In genomic region chr2:190408538-190409271, GRCh38 we compare ENCODE assay signal across 8 cellular contexts. TPM values are rescaled to one million over a fixed set of nuclear protein-coding genes. Genes with fewer than 3 reads are reported as not detected.
DNase-seq lines count a peak whose midpoint lies in the region; ATAC-seq and TF ChIP-seq lines count a peak whose summit lies in the region.

No MANE protein-coding gene starts in this region.

- H3K27ac ChIP-seq in Peyer's patch: peak overlapping the region; percentile 92 to 99 (median 94)
- peak overlapping the region; percentile 29 to 58 for H3K27ac ChIP-seq in ovary
- H3K27ac ChIP-seq in thymus (ENCODE audit: low read depth): peak overlapping the region; percentile 98

- peak; percentile 62 for DNase-seq in Caki2 (ENCODE audit: low read depth)
- DNase-seq in Peyer's patch: peak; percentile 73 to 88 (median 85)
- peak; percentile 27 to 74 (median 51) for DNase-seq in activated naive CD4-positive, alpha-beta T cell (lab: John Stamatoyannopoulos, UW)
- DNase-seq in head of caudate nucleus: peak; percentile 44 to 93 (median 84)
- peak; percentile 24 to 68 (median 47) for DNase-seq in ovary

- TF ChIP-seq CTCF in Peyer's patch (IDR thresholded peaks at IDR 0.05) (peak in 2 of 6 experiments; percentile 4 to 14), ovary (IDR thresholded peaks at IDR 0.05) (no peak)

- no peaks in the 10 kb centered on the region for H3K36me3 ChIP-seq in Peyer's patch
- no peaks in the 10 kb centered on the region for H3K36me3 ChIP-seq in ovary
- no peaks in the 10 kb centered on the region for H3K36me3 ChIP-seq in thymus (ENCODE audit: control insufficient read depth, insufficient read depth)

- H3K27me3 ChIP-seq in Peyer's patch (no peaks in the 10 kb centered on the region), ovary (no peaks in the 10 kb centered on the region), thymus (ENCODE audit: control insufficient read depth, insufficient read depth) (no peaks in the 10 kb centered on the region)

- no peak for TF ChIP-seq EP300 in ovary (IDR thresholded peaks at IDR 0.05)

- TF ChIP-seq POLR2A in Peyer's patch (IDR thresholded peaks at IDR 0.05): peak in 1 of 2 donors; percentile 64
- no peak for TF ChIP-seq POLR2A in ovary (IDR thresholded peaks at IDR 0.05)

- ATAC-seq in GM19455 (IDR thresholded peaks at IDR 0.05; ENCODE audit: unreplicated experiment): peak; percentile 68
- ATAC-seq in HG03571 (IDR thresholded peaks at IDR 0.05; ENCODE audit: unreplicated experiment): peak; percentile 59

- H3K4me1 ChIP-seq in Peyer's patch (peaks cover 0 to 22% (median 4%) of the 10 kb centered on the region in 4 donors), ovary (ENCODE audit: insufficient read depth) (peaks cover 3% of the 10 kb centered on the region), thymus (ENCODE audit: control insufficient read depth, insufficient read depth, low read length) (peaks cover 13% of the 10 kb centered on the region)

- 2 to 4% (median 2%) methylated on average over 15 to 54 of the region's 54 CpGs for WGBS in ovary, 3 donors
- 1% methylated on average over 54 of the region's 54 CpGs for WGBS in thymus

- H3K9me3 ChIP-seq in Peyer's patch (no peaks in the 10 kb centered on the region), ovary (no peaks in the 10 kb centered on the region), thymus (ENCODE audit: control insufficient read depth) (no peaks in the 10 kb centered on the region)

- intact Hi-C loops in head of caudate nucleus (cut with DNase I): loop anchor here (5.0 to 10.0 kb wide), 3 partner anchors 41 to 96 kb away; no protein-coding TSS in a partner anchor
- intact Hi-C loops in ovary (cut with DNase I): no loop called here

- in situ Hi-C loops in Caki2 (cut with HindIII; ENCODE audit: low pct_unique_long_range_greater_than_20kb, low sequenced_read_pairs): no loop called here

- H3K4me3 ChIP-seq in Peyer's patch: peak overlapping the region; percentile 75 to 98 (median 88)
- H3K4me3 ChIP-seq in ovary: peak overlapping the region; percentile 75
- peak overlapping the region; percentile 84 for H3K4me3 ChIP-seq in thymus (ENCODE audit: low read length)

RNA-seq across cellular contexts. Expression of gene MFSD6, which starts 0.6 kb away (rescaled TPM):
- total RNA-seq in Caki2 (2014; rRNA removed; shearing (Covaris generic); ENCODE audit: low replicate concordance): 9.0 and 30.7 TPM in 2 replicates
- total RNA-seq in Peyer's patch: 100 to 1,000 TPM in 3 of 4 donors, 10 to 100 TPM in 1; 40.4 to 184 (median 119) TPM
- 10 to 100 TPM in 5 of 7 donors, 1 to 10 TPM in 2; 7.7 to 68.1 (median 11.8) TPM for total RNA-seq in ovary
- polyA plus RNA-seq in ovary: 10 to 100 TPM; 10.1 to 16.0 TPM
- 16.3 TPM for polyA plus RNA-seq in thymus

Comparison
In these comparisons a context has a peak if more than half of its experiments do, and no peak if none do; other contexts are left out.
1. Peak in every context shown above with its lines: DNase-seq, ATAC-seq, H3K4me3 ChIP-seq and H3K27ac ChIP-seq.
2. H3K27ac ChIP-seq: peak in every context shown above with its lines; median percentile 98 in thymus; 94 in Peyer's patch; 44 in ovary.